Comparison of ENCODE assay signal across 6 cellular contexts in genomic region chr12:7438291-7438995, GRCh38. TPM values are rescaled to one million over a fixed set of nuclear protein-coding genes. Genes with fewer than 3 reads are reported as not detected.
"Had no signal": no experiment of that assay in that cellular context is flagged by ENCODE, and none has a peak within 500 bp of the region (broad histone marks: within the 10 kb centered on the region; RNA-seq: fewer than 3 reads in every experiment).

No MANE protein-coding gene starts in this region.

RNA-seq across cellular contexts. Expression of gene CD163L1, which starts 5.5 kb away (rescaled TPM):
- total RNA-seq: activated CD4-positive, alpha-beta T cell treated with anti-CD3 and anti-CD28 coated beads, Interleukin-2, amount 10 ng/mL, durations not matched to agents 7 days and 5 days; activated CD8-positive, alpha-beta memory T cell treated with anti-CD3 and anti-CD28 coated beads, Interleukin-2, amount 10 ng/mL, durations not matched to agents 7 days and 5 days; activated CD8-positive, alpha-beta T cell treated with anti-CD3 and anti-CD28 coated beads for 36 hours; natural killer cell treated with Interleukin-12 subunit alpha and Interleukin-12 subunit beta and Interleukin-15 and Interleukin-18, amount 100 ng/mL, for 72 hours had no signal
- polyA plus RNA-seq: cardiac muscle cell, hepatocyte had no signal
